24 cellular contexts compared by ENCODE assay signal in genomic region chr4:130545596-130545995, GRCh38.
"Had no signal": no experiment of that assay in that cellular context is flagged by ENCODE, and none has a peak within 500 bp of the region (broad histone marks: within the 10 kb centered on the region; RNA-seq: fewer than 3 reads in every experiment).

No MANE protein-coding gene starts in this region.

- H2AFZ ChIP-seq: hepatocyte had no signal

- H3K9me3 ChIP-seq: adrenal gland, ascending aorta, esophagus muscularis mucosa, gastroesophageal sphincter, testis, transverse colon, uterus had no signal

- H3K27ac ChIP-seq: adrenal gland, ascending aorta, esophagus muscularis mucosa, gastroesophageal sphincter, hepatocyte, testis, transverse colon, uterus had no signal

- H3K79me2 ChIP-seq: hepatocyte had no signal

- ATAC-seq: activated CD8-positive, alpha-beta memory T cell treated with anti-CD3 and anti-CD28 coated beads, Interleukin-2, amount 10 ng/mL, durations not matched to agents 7 days and 5 days; activated CD8-positive, alpha-beta T cell treated with anti-CD3 and anti-CD28 coated beads, Interleukin-2, amount 10 ng/mL, durations not matched to agents 7 days and 5 days; activated T-cell treated with anti-CD3 and anti-CD28 coated beads, Interleukin-2, amount 50 U/mL, for 72 hours; gastroesophageal sphincter; naive thymus-derived CD4-positive, alpha-beta T cell; right cardiac atrium had no signal

- H3K4me3 ChIP-seq: adrenal gland, ascending aorta, esophagus muscularis mucosa, gastroesophageal sphincter, hepatocyte, testis, transverse colon, uterus had no signal

- DNase-seq: activated B cell treated with CpG ODN at 0.5 μM for 24 hours; activated CD8-positive, alpha-beta memory T cell treated with anti-CD3 and anti-CD28 coated beads, Interleukin-2, amount 10 ng/mL, durations not matched to agents 7 days and 5 days; activated CD8-positive, alpha-beta T cell treated with anti-CD3 and anti-CD28 coated beads, Interleukin-2, amount 10 ng/mL, durations not matched to agents 7 days and 5 days; activated naive CD4-positive, alpha-beta T cell; activated T-cell treated with anti-CD3 and anti-CD28 coated beads for 4 hours; activated T-cell treated with anti-CD3 and anti-CD28 coated beads, Interleukin-2, amount 50 U/mL, for 72 hours; adrenal gland; caudate nucleus; islet precursor cell; mammary epithelial cell; midbrain; naive thymus-derived CD4-positive, alpha-beta T cell; occipital lobe; right cardiac atrium; stimulated activated CD4-positive, alpha-beta T cell treated with anti-CD3 and anti-CD28 coated beads, Interleukin-2, amount 100 ng/mL, for 48 hours; stimulated activated naive CD4-positive, alpha-beta T cell treated with Interleukin-2 at 50 U/mL for 16 hours; SW 1271; testis; transverse colon; uterus had no signal

- H3K4me2 ChIP-seq: hepatocyte had no signal

- H3K27me3 ChIP-seq: adrenal gland, ascending aorta, esophagus muscularis mucosa, gastroesophageal sphincter, hepatocyte, testis, transverse colon, uterus had no signal

- H3K4me1 ChIP-seq: adrenal gland, ascending aorta, esophagus muscularis mucosa, gastroesophageal sphincter, testis, transverse colon, uterus had no signal

- H3K36me3 ChIP-seq: adrenal gland, ascending aorta, esophagus muscularis mucosa, gastroesophageal sphincter, transverse colon, uterus had no signal
